In the genomic region with DNA sequence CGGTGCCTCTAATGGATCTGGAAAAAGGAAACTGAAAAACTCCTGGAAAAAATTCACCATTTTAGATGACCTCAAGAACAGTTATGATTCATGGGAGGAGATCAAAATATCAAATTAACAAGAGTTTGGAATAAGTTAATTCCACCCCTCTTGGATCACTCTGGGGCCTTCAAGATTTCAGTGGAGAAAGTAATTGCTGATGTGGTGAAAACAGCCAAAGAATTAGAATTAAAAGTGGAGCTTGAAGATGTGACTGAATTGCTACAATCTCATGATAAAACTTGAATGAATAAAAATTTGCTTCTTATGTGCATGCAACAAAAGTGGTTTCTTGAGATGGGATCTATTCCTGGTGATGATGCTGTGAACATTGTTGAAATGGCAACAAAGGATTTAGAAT, we compare ENCODE assay signal across 7 cellular contexts.
"Had no signal": no experiment of that assay in that cellular context is flagged by ENCODE, and none has a peak within 500 bp of the region (broad histone marks: within the 10 kb centered on the region; RNA-seq: fewer than 3 reads in every experiment).

No MANE protein-coding gene starts in this region.

- H3K4me1 ChIP-seq: HAP-1 had no signal

- H3K36me3 ChIP-seq: HAP-1 had no signal

- H3K9me3 ChIP-seq: HAP-1 had no signal

- H3K27ac ChIP-seq: GM23248, HL-60 had no signal

- H2AFZ ChIP-seq: GM23248 had no signal

- DNase-seq: GM23248, GOT3, H7, HFFc6 had no signal

- H3K9ac ChIP-seq: GM23248 had no signal

- H3K4me3 ChIP-seq: GM23248, HAP-1 had no signal

- ATAC-seq: HCT116 had no signal
